Comparison of ENCODE assay signal across 8 cellular contexts in the genomic region with DNA sequence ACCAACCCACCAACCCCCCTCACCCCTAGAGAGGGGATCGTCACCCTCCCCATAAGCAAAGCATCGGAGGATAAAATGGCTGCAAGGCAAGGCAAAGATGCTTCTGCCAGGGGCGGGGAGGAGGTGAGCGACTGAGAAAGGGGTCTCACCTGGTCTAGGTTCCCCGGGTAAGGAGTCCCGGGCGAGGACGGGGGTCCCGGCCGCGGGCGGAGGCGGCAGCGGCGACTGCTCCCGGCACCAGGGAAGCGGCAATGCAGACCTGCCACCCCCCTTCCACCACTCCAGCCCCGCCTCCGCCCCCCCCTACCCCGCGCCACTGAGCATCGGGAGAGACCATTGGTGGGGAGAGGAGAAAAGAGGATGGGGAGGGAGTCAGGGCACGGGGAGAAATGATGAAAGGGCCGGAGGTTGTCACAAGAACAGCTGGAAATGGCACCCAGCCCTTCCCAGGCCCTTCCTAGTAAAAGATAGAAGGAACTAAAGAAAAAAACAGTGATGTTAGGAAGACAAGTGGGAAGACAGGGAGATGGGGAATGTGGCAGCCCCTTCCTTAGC. TPM values are rescaled to one million over a fixed set of nuclear protein-coding genes. Genes with fewer than 3 reads are reported as not detected.
A peak's percentile ranks its signal among the peaks of the same experiment; 100 is the strongest.
DNase-seq lines count a peak whose midpoint lies in the region; FAIRE-seq and TF ChIP-seq lines count a peak whose summit lies in the region.

A gene with protein sequence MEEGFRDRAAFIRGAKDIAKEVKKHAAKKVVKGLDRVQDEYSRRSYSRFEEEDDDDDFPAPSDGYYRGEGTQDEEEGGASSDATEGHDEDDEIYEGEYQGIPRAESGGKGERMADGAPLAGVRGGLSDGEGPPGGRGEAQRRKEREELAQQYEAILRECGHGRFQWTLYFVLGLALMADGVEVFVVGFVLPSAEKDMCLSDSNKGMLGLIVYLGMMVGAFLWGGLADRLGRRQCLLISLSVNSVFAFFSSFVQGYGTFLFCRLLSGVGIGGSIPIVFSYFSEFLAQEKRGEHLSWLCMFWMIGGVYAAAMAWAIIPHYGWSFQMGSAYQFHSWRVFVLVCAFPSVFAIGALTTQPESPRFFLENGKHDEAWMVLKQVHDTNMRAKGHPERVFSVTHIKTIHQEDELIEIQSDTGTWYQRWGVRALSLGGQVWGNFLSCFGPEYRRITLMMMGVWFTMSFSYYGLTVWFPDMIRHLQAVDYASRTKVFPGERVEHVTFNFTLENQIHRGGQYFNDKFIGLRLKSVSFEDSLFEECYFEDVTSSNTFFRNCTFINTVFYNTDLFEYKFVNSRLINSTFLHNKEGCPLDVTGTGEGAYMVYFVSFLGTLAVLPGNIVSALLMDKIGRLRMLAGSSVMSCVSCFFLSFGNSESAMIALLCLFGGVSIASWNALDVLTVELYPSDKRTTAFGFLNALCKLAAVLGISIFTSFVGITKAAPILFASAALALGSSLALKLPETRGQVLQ (minus strand): TSS at position 255 of the 555 bp plus-strand sequence. CDS start 4,004 bp downstream, outside the sequence.

- peaks cover 27% of the 10 kb centered on the region for H3K36me3 ChIP-seq in NT2/D1 (ENCODE audit: insufficient read depth, insufficient read length, low read length)
- peaks cover 3% of the 10 kb centered on the region for H3K36me3 ChIP-seq in cardiac muscle cell
- peaks cover 2% of the 10 kb centered on the region for H3K36me3 ChIP-seq in Karpas-422 (ENCODE audit: insufficient read depth, low read length)

- no peak within 1 kb of the TSS for H2AFZ ChIP-seq in Karpas-422 (ENCODE audit: low read length)

- H3K27ac ChIP-seq in cardiac muscle cell (no peak within 1 kb of the TSS), Karpas-422 (ENCODE audit: low read length) (no peak within 1 kb of the TSS)

- no peak for FAIRE-seq in H54 (lab: Jason Lieb, UNC)

- peaks cover 19% of the 10 kb centered on the region for H3K4me1 ChIP-seq in NT2/D1 (ENCODE audit: insufficient read depth, insufficient read length)
- peaks cover 18% of the 10 kb centered on the region for H3K4me1 ChIP-seq in cardiac muscle cell (ENCODE audit: low read depth)
- no peaks in the 10 kb centered on the region for H3K4me1 ChIP-seq in Karpas-422 (ENCODE audit: low read length)

- H3K4me3 ChIP-seq in NT2/D1 (ENCODE audit: insufficient read length, low read depth) (peak within 1 kb of the TSS; percentile 89), cardiac muscle cell (peak within 1 kb of the TSS; percentile 63), Karpas-422 (ENCODE audit: low read length) (no peak within 1 kb of the TSS)

- H3K79me2 ChIP-seq in Karpas-422 (ENCODE audit: low read length), result no peaks in the 10 kb centered on the region

- no peaks in the 10 kb centered on the region for H3K9me3 ChIP-seq in NT2/D1 (ENCODE audit: insufficient read depth, low read length)
- no peaks in the 10 kb centered on the region for H3K9me3 ChIP-seq in cardiac muscle cell (ENCODE audit: low read depth)
- no peaks in the 10 kb centered on the region for H3K9me3 ChIP-seq in Karpas-422 (ENCODE audit: low read length)

- no peak for TF ChIP-seq CTCF in cardiac muscle cell (IDR thresholded peaks at IDR 0.05; ENCODE audit: low read depth, low read length)

- H3K9me2 ChIP-seq in Karpas-422 (replicated peaks; ENCODE audit: insufficient read depth, low read length), result no peaks in the 10 kb centered on the region

- H3K27me3 ChIP-seq in NT2/D1 (ENCODE audit: insufficient read depth, insufficient read length) (no peaks in the 10 kb centered on the region), cardiac muscle cell (no peaks in the 10 kb centered on the region), Karpas-422 (ENCODE audit: low read length) (no peaks in the 10 kb centered on the region)

- peak; percentile 72 for TF ChIP-seq POLR2A in H54 (IDR thresholded peaks at IDR 0.05; ENCODE audit: low read depth, low read length)

- H3K4me2 ChIP-seq in Karpas-422 (ENCODE audit: low read depth, low read length, poor library complexity, severe bottlenecking), result no peak within 1 kb of the TSS

- no peaks in the 10 kb centered on the region for H4K20me1 ChIP-seq in Karpas-422 (ENCODE audit: insufficient read depth, low read depth, low read length)

- H3K9ac ChIP-seq in NT2/D1 (ENCODE audit: insufficient read length, low read depth) (peak within 1 kb of the TSS; percentile 93), Karpas-422 (ENCODE audit: low read length) (no peak within 1 kb of the TSS)

- DNase-seq in A172 (ENCODE audit: low spot score) (peak; percentile 66), H54 (ENCODE audit: insufficient read length, low spot score) (peak; percentile 85), NT2/D1 (ENCODE audit: low read depth, low spot score) (peak; percentile 56), cardiac muscle cell (ENCODE audit: low read depth in 1 of 2, low spot score in 1 of 2) (peak; percentile 69 to 71), pons (ENCODE audit: low spot score) (peak; percentile 60), dermis blood vessel endothelial cell (no peak), Karpas-422 (no peak)
- DNase-seq in activated naive CD4-positive, alpha-beta T cell treated with anti-CD3 and anti-CD28 coated beads, Interleukin-2, amount 50 U/mL, for 16 hours, result peak; percentile 52

RNA-seq across cellular contexts. Expression of the gene that starts here (rescaled TPM):
- 32.2 and 37.7 TPM in 2 replicates for total RNA-seq in A172 (2014; rRNA removed; shearing (Covaris generic))
- 19.2 and 21.9 TPM in 2 replicates for total RNA-seq in cardiac muscle cell
- 20.0 and 23.3 TPM in 2 replicates for polyA plus RNA-seq in cardiac muscle cell
- total RNA-seq in dermis blood vessel endothelial cell, result 3.9 and 6.7 TPM in 2 replicates
- total RNA-seq in Karpas-422 (2014; rRNA removed; shearing (Covaris generic); ENCODE audit: low replicate concordance), result not detected in 2 replicates

Comparison
In these comparisons a context has a peak if more than half of its experiments do, and no peak if none do; other contexts are left out.
1. DNase-seq: peak in A172 (single experiment), H54 (single experiment), NT2/D1 (single experiment), activated naive CD4-positive, alpha-beta T cell treated with anti-CD3 and anti-CD28 coated beads, Interleukin-2, amount 50 U/mL, for 16 hours (single experiment), cardiac muscle cell (2 of 2) and pons (single experiment); none in dermis blood vessel endothelial cell (single experiment) and Karpas-422 (single experiment).